8 cellular contexts compared by ENCODE assay signal in the genomic region with DNA sequence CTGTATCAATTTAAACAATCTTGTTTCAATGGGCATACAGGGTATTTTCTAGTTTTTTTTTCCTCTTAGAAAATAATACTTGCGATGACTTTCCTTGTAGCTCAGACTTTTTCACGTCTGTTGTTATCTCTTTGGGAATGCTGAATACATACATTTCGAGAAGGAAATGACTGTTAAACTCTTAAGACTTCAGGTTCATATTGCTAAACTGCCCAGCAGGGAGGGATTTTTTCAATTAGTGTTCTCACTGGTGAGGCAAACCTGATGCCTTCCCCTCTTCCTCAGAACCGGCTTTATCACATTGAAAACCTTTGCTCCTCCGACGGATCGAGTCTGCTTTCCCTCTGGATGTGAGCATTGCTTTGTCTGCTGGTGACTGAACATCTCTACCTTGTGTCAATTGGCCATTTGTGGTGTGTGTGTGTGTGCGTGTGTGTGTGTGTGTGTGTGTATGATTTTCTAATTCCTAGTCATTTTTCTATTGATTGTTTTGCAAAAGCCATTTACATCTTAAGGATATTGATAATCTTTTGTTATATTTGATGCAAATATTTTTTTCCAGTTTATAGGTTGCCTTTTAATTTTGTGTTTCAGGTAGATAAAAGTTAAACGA. TPM values are rescaled to one million over a fixed set of nuclear protein-coding genes. Genes with fewer than 3 reads are reported as not detected.
DNase-seq lines count a peak whose midpoint lies in the region; ATAC-seq and TF ChIP-seq lines count a peak whose summit lies in the region.

No MANE protein-coding gene starts in this region.

- H3K4me3 ChIP-seq in adrenal gland (peak overlapping the region in 1 of 4 donors; percentile 82), suprapubic skin (peak overlapping the region; percentile 91)

- H3K9me3 ChIP-seq in adrenal gland (replicated peaks in 1 of 3) (no peaks in the 10 kb centered on the region), suprapubic skin (no peaks in the 10 kb centered on the region)

- H3K4me3 Mint-ChIP-seq in Calu3 (ENCODE audit: low read depth, unreplicated experiment): peak overlapping the region; percentile 90

- H3K36me3 Mint-ChIP-seq in Calu3 (ENCODE audit: insufficient read depth, unreplicated experiment): peaks cover 97% of the 10 kb centered on the region

- peaks cover 20 to 82% of the 10 kb centered on the region in 2 donors for H3K4me1 ChIP-seq in adrenal gland (replicated peaks in 1 of 2)
- peaks cover 69% of the 10 kb centered on the region for H3K4me1 ChIP-seq in suprapubic skin

- H3K27me3 ChIP-seq in adrenal gland (no peaks in the 10 kb centered on the region), suprapubic skin (no peaks in the 10 kb centered on the region)

- CTCF ChIA-PET in Calu3 (lab: Charles Lee): interaction anchor here (1.2 to 1.5 kb wide), 2 partner anchors 13 to 73 kb away, joined by 3 to 6 read pairs; no protein-coding TSS in a partner anchor

- intact Hi-C loops in Calu3 (cut with micrococcal nuclease; ENCODE audit: unreplicated experiment): loop anchor here (2.0 kb wide), 1 partner anchor 76 kb away; no protein-coding TSS in a partner anchor
- intact Hi-C loops in adrenal gland (cut with DNase I): no loop called here

- 5 to 14% (median 9%) methylated on average over 9 of the region's 9 CpGs for WGBS in adrenal gland, 4 donors
- 5% methylated on average over 9 of the region's 9 CpGs for WGBS in suprapubic skin

- no peaks in the 10 kb centered on the region for H3K27me3 Mint-ChIP-seq in Calu3 (ENCODE audit: unreplicated experiment)

- DNase-seq in Calu3 (no peak), NAMALWA (ENCODE audit: low spot score) (peak; percentile 52), adrenal gland (peak; percentile 49 to 77 (median 63)), kidney tubule cell (ENCODE audit: low spot score) (peak; percentile 77), suprapubic skin (ENCODE audit: low spot score in 2 of 2) (peak; percentile 56 to 71), NK-92 (lab: John Stamatoyannopoulos, UW; ENCODE audit: unreplicated experiment) (no peak)

- no peaks in the 10 kb centered on the region for H3K9me3 Mint-ChIP-seq in Calu3 (ENCODE audit: low read depth, unreplicated experiment)

- H3K4me1 Mint-ChIP-seq in Calu3 (ENCODE audit: low read depth, unreplicated experiment): peaks cover 62% of the 10 kb centered on the region

- no peak for TF ChIP-seq EP300 in suprapubic skin (IDR thresholded peaks at IDR 0.05)

- H3K27ac Mint-ChIP-seq in Calu3 (ENCODE audit: unreplicated experiment): peak overlapping the region; percentile 99

- ATAC-seq in GM21447 (IDR thresholded peaks at IDR 0.05; ENCODE audit: unreplicated experiment) (no peak), HG02840 (IDR thresholded peaks at IDR 0.05; ENCODE audit: low FRiP score, unreplicated experiment) (no peak)

- TF ChIP-seq POLR2A in adrenal gland (IDR thresholded peaks at IDR 0.05) (peak; percentile 44 to 71), suprapubic skin (IDR thresholded peaks at IDR 0.05) (peak in 1 of 2 donors; percentile 17)

- H3K27ac ChIP-seq in adrenal gland (peak overlapping the region; percentile 89 to 100 (median 92)), suprapubic skin (peak overlapping the region; percentile 98)

- no TSS peak for BruUV-seq in Calu3 (replicated peaks; lab: Mats Ljungman, UMichigan)

- TF ChIP-seq CTCF in Calu3 (IDR thresholded peaks at IDR 0.05; ENCODE audit: unreplicated experiment): no peak
- peak in 2 of 6 experiments; percentile 15 to 21 for TF ChIP-seq CTCF in adrenal gland (IDR thresholded peaks at IDR 0.05)
- no peak for TF ChIP-seq CTCF in suprapubic skin (IDR thresholded peaks at IDR 0.05)

- H3K36me3 ChIP-seq in adrenal gland (replicated peaks in 1 of 2) (peaks cover 0 to 36% of the 10 kb centered on the region in 2 donors), suprapubic skin (peaks cover 15% of the 10 kb centered on the region)

RNA-seq across cellular contexts. Expression of gene NEAT1, which starts 6.6 kb away (rescaled TPM):
- total RNA-seq in Calu3 (2022) (605 and 821 TPM in 2 replicates), adrenal gland (1,000 to 10,000 TPM in 3 of 8 donors, 100 to 1,000 TPM in 4, 10 to 100 TPM in 1; 64.3 to 1,661 (median 335) TPM), suprapubic skin (1,000 to 10,000 TPM in 1 of 4 donors, 100 to 1,000 TPM in 3; 336 to 2,041 (median 481) TPM)
- 1,000 to 10,000 TPM in 2 of 3 donors, 100 to 1,000 TPM in 1; 216 to 6,838 (median 2,645) TPM for polyA plus RNA-seq in adrenal gland

RNA-seq across cellular contexts. Expression of gene FRMD8, which starts 42.7 kb away (rescaled TPM):
- 40.2 and 51.9 TPM in 2 replicates for total RNA-seq in Calu3 (2022)
- 10 to 100 TPM; 20.6 to 52.1 (median 39.6) TPM for total RNA-seq in adrenal gland
- polyA plus RNA-seq in adrenal gland: 10 to 100 TPM in 2 of 3 donors, 1 to 10 TPM in 1; 5.3 to 21.3 (median 20.4) TPM
- 100 to 1,000 TPM in 1 of 4 donors, 10 to 100 TPM in 3; 56.2 to 107 (median 81.5) TPM for total RNA-seq in suprapubic skin

RNA-seq across cellular contexts. Expression of gene SLC25A45, which starts 46.7 kb away (rescaled TPM):
- total RNA-seq in Calu3 (2022) (2.9 and 4.0 TPM in 2 replicates), adrenal gland (10 to 100 TPM in 1 of 8 donors, 1 to 10 TPM in 7; 1.1 to 12.7 (median 6.7) TPM), suprapubic skin (1 to 10 TPM; 3.9 to 6.2 (median 4.7) TPM)
- polyA plus RNA-seq in adrenal gland: 10 to 100 TPM in 2 of 3 donors, 1 to 10 TPM in 1; 2.4 to 21.0 (median 14.7) TPM

Comparison
In these comparisons a context has a peak if more than half of its experiments do, and no peak if none do; other contexts are left out.
1. DNase-seq: peak in NAMALWA (single experiment), adrenal gland (7 of 7), kidney tubule cell (single experiment) and suprapubic skin (2 of 2); none in Calu3 (single experiment) and NK-92 (single experiment).